19 cellular contexts compared by ENCODE assay signal in the genomic region with DNA sequence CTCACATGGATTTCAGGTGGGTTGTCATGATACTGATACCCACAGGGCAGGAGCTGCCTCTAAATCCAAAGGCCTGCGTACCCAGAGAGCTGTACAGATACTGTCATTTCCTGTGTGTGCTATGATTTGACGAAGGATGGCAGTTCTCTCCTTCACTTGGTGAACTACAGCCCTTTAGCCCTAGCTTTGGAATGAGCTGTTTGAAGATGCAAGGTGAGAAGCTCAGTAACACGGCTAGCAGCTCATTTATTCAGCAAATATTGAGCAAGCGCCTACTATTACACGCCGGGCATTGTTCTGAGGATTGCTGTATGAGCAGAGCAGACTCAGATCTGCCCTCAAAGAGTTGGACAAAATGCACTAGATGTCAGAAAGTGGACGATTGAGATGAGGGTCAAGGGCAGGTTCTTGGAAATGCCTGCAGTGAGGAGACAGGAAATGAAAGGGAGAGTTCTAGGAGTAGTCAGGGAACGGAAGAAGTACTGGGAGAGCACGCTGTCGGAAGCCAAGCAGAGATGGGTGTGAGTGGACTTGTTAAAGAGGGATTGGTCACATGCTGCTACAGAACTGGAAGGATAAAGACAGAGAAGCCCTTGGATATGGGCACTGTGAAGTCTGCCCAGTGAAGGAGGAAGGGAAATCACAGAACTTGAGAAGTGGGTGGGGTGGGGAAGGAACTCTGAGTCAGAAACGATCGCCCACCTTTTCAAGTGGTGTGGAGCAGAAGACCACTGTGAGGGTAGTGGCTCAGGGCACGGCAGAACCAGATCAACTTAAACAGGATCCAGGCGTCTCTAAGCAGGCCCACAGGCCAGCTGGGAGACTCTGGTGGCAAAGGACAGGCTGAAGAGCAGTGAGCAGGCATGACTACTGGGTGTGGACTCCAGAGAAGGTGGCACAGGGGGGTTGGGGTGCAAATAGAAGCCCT. TPM values are rescaled to one million over a fixed set of nuclear protein-coding genes. Genes with fewer than 3 reads are reported as not detected.
DNase-seq lines count a peak whose midpoint lies in the region; ATAC-seq, FAIRE-seq and TF ChIP-seq lines count a peak whose summit lies in the region.
"Had no signal": no experiment of that assay in that cellular context is flagged by ENCODE, and none has a peak within 500 bp of the region (broad histone marks: within the 10 kb centered on the region; RNA-seq: fewer than 3 reads in every experiment).

No MANE protein-coding gene starts in this region.

- H3K4me2 ChIP-seq in K562 (ENCODE audit: insufficient read depth, low read length): no peak overlapping the region; the same call in 1 of the 2 replicates
- H3K4me2 ChIP-seq: BLaER1 had no signal

- peaks cover 85% of the 10 kb centered on the region for H3K79me2 ChIP-seq in K562 (ENCODE audit: control insufficient read depth, insufficient read depth, low read length)

- no TSS peak for BruUV-seq in K562 (replicated peaks; lab: Mats Ljungman, UMichigan)

- in situ Hi-C loops in K562 (cut with MboI): no loop called here

- H3K9me3 ChIP-seq in K562 (replicated peaks; ENCODE audit: control insufficient read depth, insufficient read depth, low read depth, low read length) (no peaks in the 10 kb centered on the region), esophagus muscularis mucosa (no peaks in the 10 kb centered on the region), left lung (no peaks in the 10 kb centered on the region), thoracic aorta (no peaks in the 10 kb centered on the region)
- H3K9me3 ChIP-seq: BLaER1, pancreas, SJSA1 had no signal

- DNase-seq in K562 (ENCODE audit: extremely low read depth in 1 of 4, low spot score in 3 of 4): no peak
- DNase-seq in esophagus muscularis mucosa (ENCODE audit: extremely low spot score): no peak
- DNase-seq in left lung: no peak
- no peak for DNase-seq in thoracic aorta (ENCODE audit: low spot score)
- DNase-seq in KG1 (lab: John Stamatoyannopoulos, UW): no peak
- DNase-seq in lower leg skin (ENCODE audit: low spot score in 2 of 2): no peak
- DNase-seq: activated CD4-positive, alpha-beta T cell treated with anti-CD3 and anti-CD28 coated beads for 4 hours; activated naive CD8-positive, alpha-beta T cell treated with anti-CD3 and anti-CD28 coated beads, Interleukin-2, amount 10 ng/mL, durations not matched to agents 7 days and 5 days; activated T-cell treated with anti-CD3 and anti-CD28 coated beads, Interleukin-2, amount 50 U/mL, for 1 hour; central memory CD4-positive, alpha-beta T cell; DMS 273 treated with DMSO at 0.1 percent for 48 hours; NCI-H1105 treated with DMSO at 0.1 percent for 48 hours; NCI-H446 treated with DMSO at 0.1 percent for 48 hours; pancreas; stimulated activated CD4-positive, alpha-beta T cell treated with anti-CD3 and anti-CD28 coated beads, Interleukin-15, amount 100 ng/mL, for 24 hours; T1000 had no signal

- peaks cover 7% of the 10 kb centered on the region for H3K9me1 ChIP-seq in K562 (ENCODE audit: control insufficient read depth, insufficient read depth, low read length)

- TF ChIP-seq EP300 in K562 (IDR thresholded peaks at IDR 0.05; ENCODE audit: low read length) (no peak), esophagus muscularis mucosa (IDR thresholded peaks at IDR 0.05) (no peak)

- H3K27me3 ChIP-seq in K562 (ENCODE audit: control insufficient read depth in 2 of 2, insufficient read depth in 2 of 2, low read length in 2 of 2) (no peaks in the 10 kb centered on the region), esophagus muscularis mucosa (no peaks in the 10 kb centered on the region), left lung (peaks cover 0 to 7% of the 10 kb centered on the region in 2 donors), thoracic aorta (replicated peaks; ENCODE audit: insufficient read depth) (no peaks in the 10 kb centered on the region)
- H3K27me3 ChIP-seq: pancreas, SJSA1 had no signal

- WGBS in K562 (ENCODE audit: insufficient coverage, low coverage, missing lambda C conversion rate): 54% methylated on average over 14 of the region's 14 CpGs
- 62% methylated on average over 14 of the region's 14 CpGs for WGBS in esophagus muscularis mucosa
- 41 to 50% methylated on average over 14 of the region's 14 CpGs for WGBS in lower leg skin, 2 donors

- intact Hi-C loops in K562 (cut with micrococcal nuclease): loop anchor here (5.0 kb wide), 2 partner anchors 69 to 179 kb away; no protein-coding TSS in a partner anchor
- intact Hi-C loops in esophagus muscularis mucosa (cut with DNase I): loop anchor here (10.0 kb wide), 1 partner anchor 68 kb away; no protein-coding TSS in a partner anchor
- intact Hi-C loops in left lung (cut with DNase I): no loop called here
- intact Hi-C loops in lower leg skin (cut with DNase I; ENCODE audit: low total_unique reads): loop anchor here (5.0 kb wide), 1 partner anchor 1341 kb away; no protein-coding TSS in a partner anchor

- no peaks in the 10 kb centered on the region for H4K20me1 ChIP-seq in K562 (replicated peaks; ENCODE audit: control insufficient read depth, insufficient read depth, low read length)
- H4K20me1 ChIP-seq: BLaER1 had no signal

- TF ChIP-seq CTCF in K562 (IDR thresholded peaks at IDR 0.05 in 2 of 3, conservative IDR thresholded peaks at IDR 0.05 in 1 of 3; ENCODE audit: insufficient read depth in 2 of 3, low read depth in 1 of 3, low read length in 3 of 3) (no peak), esophagus muscularis mucosa (IDR thresholded peaks at IDR 0.05) (no peak), left lung (IDR thresholded peaks at IDR 0.05) (no peak), thoracic aorta (IDR thresholded peaks at IDR 0.05) (no peak), lower leg skin (IDR thresholded peaks at IDR 0.05) (no peak)

- H3K9ac ChIP-seq in K562 (ENCODE audit: insufficient read depth in 1 of 2, low read depth in 2 of 2, low read length in 2 of 2): peak overlapping the region in 1 of 2 experiments; percentile 79; a peak in 2 of 4 replicates
- H3K9ac ChIP-seq: BLaER1 had no signal

- no peak overlapping the region for H2AFZ ChIP-seq in K562 (ENCODE audit: low read depth, low read length)

- CTCF ChIA-PET in K562 (lab: Yijun Ruan, JAX; ENCODE audit: low intra/inter-chr PET ratio): no interaction called here

- H3K4me3 ChIP-seq in K562 (no peak overlapping the region), esophagus muscularis mucosa (no peak overlapping the region), left lung (no peak overlapping the region), thoracic aorta (no peak overlapping the region), lower leg skin (ENCODE audit: low read depth, poor library complexity, severe bottlenecking) (no peak overlapping the region)
- H3K4me3 ChIP-seq: BLaER1, pancreas, SJSA1 had no signal

- ATAC-seq in K562 (peak; percentile 7; the same call in 2 of the 3 replicates), left lung (peak; percentile 78), thoracic aorta (ENCODE audit: insufficient number of reproducible peaks, low FRiP score, low read depth) (peak; percentile 58), GM21717 (IDR thresholded peaks at IDR 0.05; ENCODE audit: unreplicated experiment) (no peak)

- no peak for TF ChIP-seq RAD21 in K562 (CRISPR knock-in tag; conservative IDR thresholded peaks at IDR 0.05 in 1 of 2, IDR thresholded peaks at IDR 0.05 in 1 of 2)

- POLR2A ChIA-PET in K562 (lab: Yijun Ruan, JAX): interaction anchor here (0.6 to 2.4 kb wide), 8 partner anchors 9 to 180 kb away, joined by 3 to 12 read pairs (median 4); no protein-coding TSS in a partner anchor

- peaks cover 10% of the 10 kb centered on the region; the same call in 2 of the 3 replicates for H3K36me3 ChIP-seq in K562 (ENCODE audit: control insufficient read depth, insufficient read depth, low read length)
- no peaks in the 10 kb centered on the region for H3K36me3 ChIP-seq in esophagus muscularis mucosa
- H3K36me3 ChIP-seq in left lung: no peaks in the 10 kb centered on the region
- H3K36me3 ChIP-seq in thoracic aorta: no peaks in the 10 kb centered on the region
- H3K36me3 ChIP-seq: BLaER1, pancreas, SJSA1 had no signal

- H3K4me1 ChIP-seq in K562 (replicated peaks in 1 of 2; ENCODE audit: control insufficient read depth in 2 of 2, insufficient read depth in 2 of 2, low read length in 2 of 2) (peaks cover 25 to 65% of the 10 kb centered on the region in 2 experiments), esophagus muscularis mucosa (peaks cover 35 to 91% (median 81%) of the 10 kb centered on the region in 4 donors), left lung (peaks cover 0 to 6% of the 10 kb centered on the region in 2 donors), thoracic aorta (ENCODE audit: control insufficient read depth in 1 of 2, low read depth in 2 of 2) (peaks cover 0 to 18% of the 10 kb centered on the region in 2 donors)
- H3K4me1 ChIP-seq: BLaER1, SJSA1 had no signal

- TF ChIP-seq POLR2A in K562 (conservative IDR thresholded peaks at IDR 0.05) (no peak), esophagus muscularis mucosa (IDR thresholded peaks at IDR 0.05; ENCODE audit: low read depth) (no peak), lower leg skin (IDR thresholded peaks at IDR 0.05) (no peak)

- H3K27ac ChIP-seq in K562 (ENCODE audit: extremely low read depth, low read depth, low read length) (no peak overlapping the region), esophagus muscularis mucosa (replicated peaks in 1 of 4) (peak overlapping the region; percentile 94 to 96 (median 96)), left lung (no peak overlapping the region), thoracic aorta (no peak overlapping the region)
- H3K27ac ChIP-seq: BLaER1, SJSA1 had no signal

- FAIRE-seq in K562 (lab: Jason Lieb, UNC): no peak
- FAIRE-seq: pancreas had no signal

RNA-seq across cellular contexts. Expression of a gene that starts 7.1 kb away (rescaled TPM):
- total RNA-seq in K562 (2011; cell fraction: chromatin; rRNA removed; ENCODE audit: low replicate concordance): 38.9 and 44.3 TPM in 2 replicates
- 39.0 and 41.6 TPM in 2 replicates for total RNA-seq in K562 (2011; cell fraction: nucleolus; rRNA removed)
- total RNA-seq in K562 (2011; cell fraction: nucleoplasm; rRNA removed): 49.9 and 52.4 TPM in 2 replicates
- total RNA-seq in K562 (2014; rRNA removed) (22.4 and 26.2 TPM in 2 replicates), K562 (2014; rRNA removed; fragmentation: Illumina TruSeq; extraction: Trizol) (22.5 and 24.9 TPM in 2 replicates), K562 (2015; rRNA removed; fragmentation: Illumina TruSeq; extraction: Trizol) (26.2 and 27.1 TPM in 2 replicates), K562 (2021) (29.7 and 33.1 TPM in 2 replicates), esophagus muscularis mucosa (100 to 1,000 TPM in 3 of 4 donors, 10 to 100 TPM in 1; 69.1 to 150 (median 106) TPM), left lung (10 to 100 TPM; 39.9 to 77.5 TPM), thoracic aorta (10 to 100 TPM; 24.5 to 32.7 TPM), lower leg skin (10 to 100 TPM; 58.0 to 92.4 (median 84.5) TPM)
- polyA plus RNA-seq in K562 (2011; rRNA removed) (25.7 and 25.8 TPM in 2 replicates), K562 (2014; fragmentation: Illumina TruSeq; extraction: Trizol) (21.0 and 21.3 TPM in 2 replicates), K562 (2014; fragmentation: Nextera tagmentation; extraction: Ambion mirVana) (10 to 100 TPM; 17.3 to 26.5 TPM), K562 (2014; rRNA removed) (19.4 and 28.1 TPM in 2 replicates)
- 14.4 and 19.7 TPM in 2 replicates for polyA plus RNA-seq in K562 (2011; cell fraction: cytosol; rRNA removed)
- polyA plus RNA-seq in K562 (2011; cell fraction: nucleus; rRNA removed): 16.7 and 18.7 TPM in 2 replicates
- 26.2 and 27.1 TPM in 2 replicates for polyA plus RNA-seq in K562 (2012)
- polyA minus RNA-seq in K562 (2011; rRNA and poly(A)+ RNA removed): 36.8 and 45.4 TPM in 2 replicates
- 24.8 and 26.2 TPM in 2 replicates for polyA minus RNA-seq in K562 (2011; cell fraction: cytosol; rRNA and poly(A)+ RNA removed)
- polyA minus RNA-seq in K562 (2011; cell fraction: nucleus; rRNA and poly(A)+ RNA removed): 20.2 and 29.7 TPM in 2 replicates

Comparison
In these comparisons a context has a peak if more than half of its experiments do, and no peak if none do; other contexts are left out.
1. H3K27ac ChIP-seq: peak in esophagus muscularis mucosa (4 of 4); none in K562 (single experiment), left lung (0 of 2) and thoracic aorta (0 of 2).
2. intact Hi-C loops: an anchor here in K562 (5.0 kb wide), esophagus muscularis mucosa (10.0 kb wide) and lower leg skin (5.0 kb wide); none called in left lung.